Comparison of ENCODE assay signal across 8 cellular contexts in genomic region chr5:75049581-75050274, GRCh38. TPM values are rescaled to one million over a fixed set of nuclear protein-coding genes. Genes with fewer than 3 reads are reported as not detected.
DNase-seq lines count a peak whose midpoint lies in the region; ATAC-seq and TF ChIP-seq lines count a peak whose summit lies in the region.

No MANE protein-coding gene starts in this region.

- ATAC-seq in activated CD8-positive, alpha-beta memory T cell treated with anti-CD3 and anti-CD28 coated beads, Interleukin-2, amount 10 ng/mL, durations not matched to agents 7 days and 5 days, result peak; percentile 29
- no peak for ATAC-seq in HG03469 (IDR thresholded peaks at IDR 0.05; ENCODE audit: unreplicated experiment)

- peaks cover 64% of the 10 kb centered on the region for H3K4me1 Mint-ChIP-seq in activated CD8-positive, alpha-beta memory T cell treated with anti-CD3 and anti-CD28 coated beads, Interleukin-2, amount 10 ng/mL, durations not matched to agents 7 days and 5 days
- peaks cover 40% of the 10 kb centered on the region for H3K4me1 Mint-ChIP-seq in nephron progenitor cell

- peak overlapping the region; percentile 8 for H3K27ac Mint-ChIP-seq in activated CD8-positive, alpha-beta memory T cell treated with anti-CD3 and anti-CD28 coated beads, Interleukin-2, amount 10 ng/mL, durations not matched to agents 7 days and 5 days
- H3K27ac Mint-ChIP-seq in nephron progenitor cell, result no peak overlapping the region

- H3K36me3 Mint-ChIP-seq in activated CD8-positive, alpha-beta memory T cell treated with anti-CD3 and anti-CD28 coated beads, Interleukin-2, amount 10 ng/mL, durations not matched to agents 7 days and 5 days, result peaks cover 3% of the 10 kb centered on the region
- H3K36me3 Mint-ChIP-seq in nephron progenitor cell (ENCODE audit: low read depth), result no peaks in the 10 kb centered on the region

- H3K4me3 ChIP-seq in AG04449 (ENCODE audit: low read depth, low read length), result peak overlapping the region; percentile 15
- no peak overlapping the region for H3K4me3 ChIP-seq in epithelial cell of esophagus (ENCODE audit: low read length)

- peaks cover 28% of the 10 kb centered on the region for H3K27me3 Mint-ChIP-seq in activated CD8-positive, alpha-beta memory T cell treated with anti-CD3 and anti-CD28 coated beads, Interleukin-2, amount 10 ng/mL, durations not matched to agents 7 days and 5 days
- H3K27me3 Mint-ChIP-seq in nephron progenitor cell (ENCODE audit: low read depth, poor library complexity), result peaks cover 36% of the 10 kb centered on the region

- peak; percentile 78 for TF ChIP-seq CTCF in AG04449 (IDR thresholded peaks at IDR 0.05; ENCODE audit: insufficient read depth, low read length, missing control alignments)
- peak; percentile 95 for TF ChIP-seq CTCF in epithelial cell of esophagus (IDR thresholded peaks at IDR 0.05; ENCODE audit: insufficient read depth, low read depth, low read length, missing control alignments)
- TF ChIP-seq CTCF in nephron progenitor cell (IDR thresholded peaks at IDR 0.05), result peak; percentile 53

- H3K9me3 Mint-ChIP-seq in activated CD8-positive, alpha-beta memory T cell treated with anti-CD3 and anti-CD28 coated beads, Interleukin-2, amount 10 ng/mL, durations not matched to agents 7 days and 5 days (ENCODE audit: low read depth), result no peaks in the 10 kb centered on the region
- no peaks in the 10 kb centered on the region for H3K9me3 Mint-ChIP-seq in nephron progenitor cell

- DNase-seq in AG04449 (ENCODE audit: low read depth, low spot score) (no peak), GM19240 (ENCODE audit: insufficient read length, low spot score) (peak; percentile 21), NCI-H774 (lab: John Stamatoyannopoulos, UW) (peak; percentile 45), epithelial cell of esophagus (ENCODE audit: low read depth) (peak; percentile 86), nephron progenitor cell (peak; percentile 31), amniotic stem cell (lab: John Stamatoyannopoulos, UW) (no peak)
- DNase-seq in activated CD8-positive, alpha-beta memory T cell treated with anti-CD3 and anti-CD28 coated beads, Interleukin-2, amount 10 ng/mL, durations not matched to agents 7 days and 5 days, result peak; percentile 77

- POLR2A ChIA-PET in AG04449 (lab: Yijun Ruan, JAX), result no interaction called here

- no peak overlapping the region for H3K4me3 Mint-ChIP-seq in activated CD8-positive, alpha-beta memory T cell treated with anti-CD3 and anti-CD28 coated beads, Interleukin-2, amount 10 ng/mL, durations not matched to agents 7 days and 5 days
- H3K4me3 Mint-ChIP-seq in nephron progenitor cell, result no peak overlapping the region

- CTCF ChIA-PET in AG04449 (lab: Yijun Ruan, JAX), result interaction anchor here (0.7 to 5.1 kb wide), 37 partner anchors 9 to 400 kb away, joined by 3 to 60 read pairs (median 4); partner anchors contain the start of genes ANKRD31 and HMGCR
- CTCF ChIA-PET in activated CD8-positive, alpha-beta memory T cell treated with anti-CD3 and anti-CD28 coated beads, Interleukin-2, amount 10 ng/mL, durations not matched to agents 7 days and 5 days (lab: Charles Lee), result interaction anchor here (0.6 to 3.0 kb wide), 16 partner anchors 8 to 1205 kb away, joined by 3 to 22 read pairs (median 3); partner anchors contain the start of genes ANKRD31, GFM2 and NSA2

RNA-seq across cellular contexts. Expression of gene GCNT4, which starts 2.6 kb away (rescaled TPM):
- total RNA-seq in activated CD8-positive, alpha-beta memory T cell treated with anti-CD3 and anti-CD28 coated beads, Interleukin-2, amount 10 ng/mL, durations not matched to agents 7 days and 5 days, result under 1 TPM; 0.07 to 0.41 TPM

Comparison
In these comparisons a context has a peak if more than half of its experiments do, and no peak if none do; other contexts are left out.
1. DNase-seq: peak in GM19240 (single experiment), NCI-H774 (single experiment), activated CD8-positive, alpha-beta memory T cell treated with anti-CD3 and anti-CD28 coated beads, Interleukin-2, amount 10 ng/mL, durations not matched to agents 7 days and 5 days (single experiment), epithelial cell of esophagus (single experiment) and nephron progenitor cell (single experiment); none in AG04449 (single experiment) and amniotic stem cell (single experiment).
2. Peak in every context shown above with its lines, with median percentiles within 50 percentile points of each other: CTCF ChIP-seq.